1 cellular context compared by ENCODE assay signal in the genomic region with DNA sequence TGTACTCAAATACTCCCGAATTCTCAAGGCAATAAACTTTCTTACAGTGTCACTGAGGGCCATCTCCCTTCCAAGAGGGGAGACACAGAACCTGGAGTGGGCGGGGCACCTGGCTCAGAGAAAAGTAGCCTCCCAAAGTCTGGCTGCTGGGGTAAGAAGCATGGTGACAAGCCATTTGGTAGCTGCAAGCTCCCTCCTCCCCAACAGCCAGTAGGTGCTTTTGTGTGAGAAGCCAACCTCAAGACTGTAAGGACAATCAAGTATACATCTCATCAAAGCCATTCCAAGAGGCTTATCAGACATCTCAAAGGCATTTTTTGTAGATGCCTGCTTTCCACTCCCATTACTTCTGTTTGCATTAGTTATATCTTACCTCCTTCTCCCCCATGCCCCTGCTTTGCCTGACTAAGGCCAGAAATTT.
TF ChIP-seq lines count a peak whose summit lies in the region.

No MANE protein-coding gene starts in this region.

TF ChIP-seq in H1, 55 proteins besides CTCF, POLR2A, EP300 and RAD21 (continued from another document):
- no peak for TF ChIP-seq TCF12 (IDR thresholded peaks at IDR 0.05; ENCODE audit: low read depth, low read length)
- TF ChIP-seq SIN3A (conservative IDR thresholded peaks at IDR 0.05 in 1 of 2, IDR thresholded peaks at IDR 0.05 in 1 of 2; ENCODE audit: low read depth in 1 of 2, low read length in 2 of 2) = no peak
- TF ChIP-seq JUN (IDR thresholded peaks at IDR 0.05; ENCODE audit: low read depth, low read length) = no peak
- no peak for TF ChIP-seq BACH1 (IDR thresholded peaks at IDR 0.05; ENCODE audit: low read length)
- no peak for TF ChIP-seq NRF1 (IDR thresholded peaks at IDR 0.05; ENCODE audit: low read depth, low read length)
- TF ChIP-seq, protein P1, sequence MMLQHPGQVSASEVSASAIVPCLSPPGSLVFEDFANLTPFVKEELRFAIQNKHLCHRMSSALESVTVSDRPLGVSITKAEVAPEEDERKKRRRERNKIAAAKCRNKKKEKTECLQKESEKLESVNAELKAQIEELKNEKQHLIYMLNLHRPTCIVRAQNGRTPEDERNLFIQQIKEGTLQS (IDR thresholded peaks at IDR 0.05; ENCODE audit: insufficient read depth, low read depth, low read length) = no peak
- no peak for TF ChIP-seq EZH2 (IDR thresholded peaks at IDR 0.05; ENCODE audit: low read depth, low read length, severe bottlenecking)
- TF ChIP-seq HDAC2 (IDR thresholded peaks at IDR 0.05; ENCODE audit: borderline replicate concordance in 1 of 2, low read depth in 2 of 2, low read length in 2 of 2) = no peak
- TF ChIP-seq GABPA (IDR thresholded peaks at IDR 0.05; ENCODE audit: borderline replicate concordance, insufficient read depth, low read length) = no peak
- no peak for TF ChIP-seq RBBP5 (IDR thresholded peaks at IDR 0.05; ENCODE audit: borderline replicate concordance, low read depth, low read length)
- TF ChIP-seq SRF (IDR thresholded peaks at IDR 0.05; ENCODE audit: low read depth, low read length) = no peak
- no peak for TF ChIP-seq TAF1 (IDR thresholded peaks at IDR 0.05; ENCODE audit: low read depth, low read length)
- no peak for TF ChIP-seq POU5F1 (IDR thresholded peaks at IDR 0.05; ENCODE audit: low read depth, low read length)
- no peak for TF ChIP-seq KDM4A (IDR thresholded peaks at IDR 0.05; ENCODE audit: low read depth, low read length, severe bottlenecking)
TF ChIP-seq in H1: peak in this region for 0.
